Comparison of ENCODE assay signal across 23 cellular contexts in genomic region chr21:37469441-37469840, GRCh38.
A peak's percentile ranks its signal among the peaks of the same experiment; 100 is the strongest.
DNase-seq lines count a peak whose midpoint lies in the region; ATAC-seq and TF ChIP-seq lines count a peak whose summit lies in the region.
"Had no signal": no experiment of that assay in that cellular context is flagged by ENCODE, and none has a peak within 500 bp of the region (broad histone marks: within the 10 kb centered on the region; RNA-seq: fewer than 3 reads in every experiment).

No MANE protein-coding gene starts in this region.

- no peak overlapping the region for H2AFZ ChIP-seq in trophoblast cell (ENCODE audit: insufficient read depth, low read length, poor library complexity)
- H2AFZ ChIP-seq: GM23248 had no signal

- no peak overlapping the region for H2BK120ac ChIP-seq in trophoblast cell (ENCODE audit: insufficient read depth, low read length, poor library complexity)

- peaks cover 3% of the 10 kb centered on the region for H3K79me2 ChIP-seq in trophoblast cell (ENCODE audit: control insufficient read depth, insufficient read depth, low read length, poor library complexity)

- TF ChIP-seq CTCF in CD4-positive, alpha-beta T cell (IDR thresholded peaks at IDR 0.05): no peak
- TF ChIP-seq CTCF in ascending aorta (IDR thresholded peaks at IDR 0.05): no peak

- no peak overlapping the region for H3K18ac ChIP-seq in trophoblast cell (ENCODE audit: low read length)

- H3K14ac ChIP-seq in trophoblast cell (ENCODE audit: low read length): no peak overlapping the region

- H3K9me3 Mint-ChIP-seq in CD4-positive, alpha-beta T cell: no peaks in the 10 kb centered on the region
- peaks cover 3% of the 10 kb centered on the region for H3K9me3 Mint-ChIP-seq in activated T-helper 17 cell treated with anti-CD3 and anti-CD28 coated beads, Interleukin-2, amount 50 U/mL, for 72 hours

- no peak overlapping the region for H3K4me2 ChIP-seq in BLaER1
- H3K4me2 ChIP-seq in trophoblast cell (ENCODE audit: low read length): no peak overlapping the region
- H3K4me2 ChIP-seq: A549, SK-N-SH had no signal

- H2BK5ac ChIP-seq in trophoblast cell (ENCODE audit: low read depth, low read length, poor library complexity): no peak overlapping the region

- H3K27me3 Mint-ChIP-seq in CD4-positive, alpha-beta T cell: no peaks in the 10 kb centered on the region
- H3K27me3 Mint-ChIP-seq in activated T-helper 17 cell treated with anti-CD3 and anti-CD28 coated beads, Interleukin-2, amount 50 U/mL, for 72 hours: no peaks in the 10 kb centered on the region

- WGBS in trophoblast cell (ENCODE audit: extremely low coverage, insufficient coverage, insufficient read length): no CpG with 5 or more reads among the region's 5 CpGs

- peaks cover 87% of the 10 kb centered on the region for H3K4me1 Mint-ChIP-seq in CD4-positive, alpha-beta T cell (ENCODE audit: low read depth)
- peaks cover 42% of the 10 kb centered on the region for H3K4me1 Mint-ChIP-seq in activated T-helper 17 cell treated with anti-CD3 and anti-CD28 coated beads, Interleukin-2, amount 50 U/mL, for 72 hours

- no peak overlapping the region for H4K91ac ChIP-seq in trophoblast cell (ENCODE audit: low read depth, low read length)

- peaks cover 23% of the 10 kb centered on the region for H3K4me1 ChIP-seq in BLaER1
- H3K4me1 ChIP-seq in trophoblast cell (ENCODE audit: control insufficient read depth in 1 of 2, insufficient read depth in 2 of 2, low read length in 2 of 2): peaks cover 0 to 3% of the 10 kb centered on the region in 2 experiments
- H3K4me1 ChIP-seq in ascending aorta: peaks cover 0 to 12% of the 10 kb centered on the region in 2 donors

- H3K9me3 ChIP-seq in BLaER1: peaks cover 56% of the 10 kb centered on the region
- no peaks in the 10 kb centered on the region for H3K9me3 ChIP-seq in CD4-positive, alpha-beta T cell (ENCODE audit: control insufficient read depth, low read length)
- peaks cover 2% of the 10 kb centered on the region for H3K9me3 ChIP-seq in trophoblast cell (ENCODE audit: insufficient read depth, low read depth, low read length)
- no peaks in the 10 kb centered on the region for H3K9me3 ChIP-seq in ascending aorta
- H3K9me3 ChIP-seq: A549, SK-N-SH had no signal

- H3K79me1 ChIP-seq in trophoblast cell (ENCODE audit: low read length): no peaks in the 10 kb centered on the region

- peaks cover 41% of the 10 kb centered on the region for H4K20me1 ChIP-seq in BLaER1

- no peak overlapping the region for H3K4me3 Mint-ChIP-seq in CD4-positive, alpha-beta T cell
- no peak overlapping the region for H3K4me3 Mint-ChIP-seq in activated T-helper 17 cell treated with anti-CD3 and anti-CD28 coated beads, Interleukin-2, amount 50 U/mL, for 72 hours

- peaks cover 64% of the 10 kb centered on the region for H3K36me3 Mint-ChIP-seq in CD4-positive, alpha-beta T cell (ENCODE audit: low read depth)
- peaks cover 65% of the 10 kb centered on the region for H3K36me3 Mint-ChIP-seq in activated T-helper 17 cell treated with anti-CD3 and anti-CD28 coated beads, Interleukin-2, amount 50 U/mL, for 72 hours (ENCODE audit: low read depth)

- CTCF ChIA-PET in CD4-positive, alpha-beta T cell (lab: Charles Lee): no interaction called here

- H2BK12ac ChIP-seq in trophoblast cell (ENCODE audit: low read length): no peak overlapping the region

- H3K27ac ChIP-seq in BLaER1 (no peak overlapping the region), trophoblast cell (ENCODE audit: low read depth, low read length) (no peak overlapping the region), ascending aorta (no peak overlapping the region)
- no peak overlapping the region for H3K27ac ChIP-seq in CD4-positive, alpha-beta T cell (ENCODE audit: low read depth, low read length)
- H3K27ac ChIP-seq: A549, GM23248 had no signal

- H3K9ac ChIP-seq in BLaER1: no peak overlapping the region
- H3K9ac ChIP-seq in trophoblast cell (ENCODE audit: low read length): peak overlapping the region; percentile 63
- H3K9ac ChIP-seq: GM23248, SK-N-SH had no signal

- ATAC-seq in CD4-positive, alpha-beta T cell (ENCODE audit: poor library complexity): no peak
- no peak for ATAC-seq in activated T-helper 17 cell treated with anti-CD3 and anti-CD28 coated beads, Interleukin-2, amount 50 U/mL, for 72 hours (replicated peaks)
- ATAC-seq: A549 had no signal

- no peak overlapping the region for H2AK5ac ChIP-seq in trophoblast cell (ENCODE audit: low read length)

- H3K23ac ChIP-seq in trophoblast cell (ENCODE audit: low read length): no peak overlapping the region

- in situ Hi-C loops in G401 (cut with HindIII; ENCODE audit: low sequenced_read_pairs): no loop called here

- H3K27me3 ChIP-seq in BLaER1 (no peaks in the 10 kb centered on the region), trophoblast cell (ENCODE audit: insufficient read depth, low read length) (no peaks in the 10 kb centered on the region), ascending aorta (no peaks in the 10 kb centered on the region)
- H3K27me3 ChIP-seq in CD4-positive, alpha-beta T cell (ENCODE audit: control insufficient read depth, insufficient read depth, low read length): no peaks in the 10 kb centered on the region

- no peak overlapping the region for H4K8ac ChIP-seq in trophoblast cell (ENCODE audit: low read depth, low read length)

- POLR2A ChIA-PET in CD4-positive, alpha-beta T cell (lab: Charles Lee): no interaction called here

- H3K27ac Mint-ChIP-seq in CD4-positive, alpha-beta T cell: peak overlapping the region; percentile 48
- H3K27ac Mint-ChIP-seq in activated T-helper 17 cell treated with anti-CD3 and anti-CD28 coated beads, Interleukin-2, amount 50 U/mL, for 72 hours: peak overlapping the region; percentile 75

- intact Hi-C loops in CD4-positive, alpha-beta T cell (cut with DNase I, micrococcal nuclease): loop anchor here in 1 of 2 experiments (10.0 kb wide), 1 partner anchor 215 kb away; no protein-coding TSS in a partner anchor
- intact Hi-C loops in ascending aorta (cut with DNase I): loop anchor here (10.0 kb wide), 1 partner anchor 95 kb away; no protein-coding TSS in a partner anchor

- H4K12ac ChIP-seq in trophoblast cell (ENCODE audit: low read depth, low read length): no peak overlapping the region

- DNase-seq in CD4-positive, alpha-beta T cell: no peak
- no peak for DNase-seq in trophoblast cell
- DNase-seq in ascending aorta (ENCODE audit: low spot score in 2 of 2): no peak
- DNase-seq in G401 (ENCODE audit: low spot score): no peak
- no peak for DNase-seq in NCI-H1105 treated with DMSO at 0.1 percent for 48 hours (lab: John Stamatoyannopoulos, UW)
- DNase-seq: AML-193, C1 segment of cervical spinal cord, Calu3, DMS79 treated with DMSO at 0.1 percent for 48 hours, GM23248, H7, Karpas-422, NCI-H1092, NCI-H1436, NCI-H187, NCI-H2081 treated with DMSO at 0.1 percent for 48 hours, NCI-H2171, NCI-H345, NCI-H510A treated with DMSO at 0.1 percent for 48 hours, SK-N-SH had no signal

- H3K4me3 ChIP-seq in BLaER1 (peak overlapping the region; percentile 31; the same call in 1 of the 2 replicates), trophoblast cell (ENCODE audit: low read depth, low read length) (no peak overlapping the region), ascending aorta (no peak overlapping the region)
- H3K4me3 ChIP-seq: A549, GM23248 had no signal

- H3K36me3 ChIP-seq in BLaER1 (peaks cover 72% of the 10 kb centered on the region), trophoblast cell (ENCODE audit: control insufficient read depth in 1 of 2, insufficient read depth in 2 of 2, low read length in 2 of 2) (peaks cover 0 to 2% of the 10 kb centered on the region in 2 experiments), ascending aorta (no peaks in the 10 kb centered on the region)

- H3K4ac ChIP-seq in trophoblast cell (ENCODE audit: low read depth, low read length): peak overlapping the region; percentile 2
